ENCODE assay signal across 8 cellular contexts in genomic region chr6:36985963-36986703, GRCh38. TPM values are rescaled to one million over a fixed set of nuclear protein-coding genes. Genes with fewer than 3 reads are reported as not detected.
A peak's percentile ranks its signal among the peaks of the same experiment; 100 is the strongest.
DNase-seq lines count a peak whose midpoint lies in the region; ATAC-seq and TF ChIP-seq lines count a peak whose summit lies in the region.

A gene with protein sequence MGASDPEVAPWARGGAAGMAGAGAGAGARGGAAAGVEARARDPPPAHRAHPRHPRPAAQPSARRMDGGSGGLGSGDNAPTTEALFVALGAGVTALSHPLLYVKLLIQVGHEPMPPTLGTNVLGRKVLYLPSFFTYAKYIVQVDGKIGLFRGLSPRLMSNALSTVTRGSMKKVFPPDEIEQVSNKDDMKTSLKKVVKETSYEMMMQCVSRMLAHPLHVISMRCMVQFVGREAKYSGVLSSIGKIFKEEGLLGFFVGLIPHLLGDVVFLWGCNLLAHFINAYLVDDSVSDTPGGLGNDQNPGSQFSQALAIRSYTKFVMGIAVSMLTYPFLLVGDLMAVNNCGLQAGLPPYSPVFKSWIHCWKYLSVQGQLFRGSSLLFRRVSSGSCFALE (minus strand): TSS chr6:36986196. CDS start chr6:36986173, 23 bp downstream.

- H3K9me3 ChIP-seq in trophoblast cell (ENCODE audit: insufficient read depth, low read depth, low read length) = no peaks in the 10 kb centered on the region
- H3K9me3 ChIP-seq in tibial nerve = no peaks in the 10 kb centered on the region

- H3K9ac ChIP-seq in trophoblast cell (ENCODE audit: low read length) = peak within 1 kb of the TSS; percentile 98

- peak within 1 kb of the TSS; percentile 60 for H2AK5ac ChIP-seq in trophoblast cell (ENCODE audit: low read length)

- peak within 1 kb of the TSS; percentile 77 for H2AFZ ChIP-seq in trophoblast cell (ENCODE audit: insufficient read depth, low read length, poor library complexity)

- H3K4ac ChIP-seq in trophoblast cell (ENCODE audit: low read depth, low read length) = peak within 1 kb of the TSS; percentile 89

- peak in 1 of 2 donors; percentile 90 for TF ChIP-seq EP300 in tibial nerve (IDR thresholded peaks at IDR 0.05)

- DNase-seq in GM12865 (ENCODE audit: low read depth) (peak; percentile 95), NCI-H1092 (lab: John Stamatoyannopoulos, UW) (peak; percentile 74), SW 1271 (lab: John Stamatoyannopoulos, UW) (peak; percentile 61 to 86), Right ventricle myocardium superior (peak; percentile 94), trophoblast cell (peak; percentile 80 to 97), tibial nerve (ENCODE audit: low spot score in 2 of 2) (peak; percentile 82)
- DNase-seq in activated naive CD8-positive, alpha-beta T cell treated with anti-CD3 and anti-CD28 coated beads, Interleukin-2, amount 50 U/mL, for 16 hours (ENCODE audit: low read depth, low spot score) = peak; percentile 61

- H3K23ac ChIP-seq in trophoblast cell (ENCODE audit: low read length) = no peak within 1 kb of the TSS

- H3K79me1 ChIP-seq in trophoblast cell (ENCODE audit: low read length) = peaks cover 15% of the 10 kb centered on the region

- H3K4me1 ChIP-seq in trophoblast cell (ENCODE audit: control insufficient read depth in 1 of 2, insufficient read depth in 2 of 2, low read length in 2 of 2) (peaks cover 5 to 12% of the 10 kb centered on the region in 2 experiments), tibial nerve (peaks cover 0 to 51% (median 25%) of the 10 kb centered on the region in 4 donors)

- peak within 1 kb of the TSS; percentile 74 for H3K14ac ChIP-seq in trophoblast cell (ENCODE audit: low read length)

- TF ChIP-seq CTCF in GM12865 (IDR thresholded peaks at IDR 0.05; ENCODE audit: insufficient read depth, low read depth, low read length, missing control alignments) = no peak
- peak in 2 of 5 experiments; percentile 55 to 62 for TF ChIP-seq CTCF in tibial nerve (IDR thresholded peaks at IDR 0.05)

- H2BK5ac ChIP-seq in trophoblast cell (ENCODE audit: low read depth, low read length, poor library complexity) = peak within 1 kb of the TSS; percentile 89

- H4K91ac ChIP-seq in trophoblast cell (ENCODE audit: low read depth, low read length) = peak within 1 kb of the TSS; percentile 80

- peak within 1 kb of the TSS; percentile 92 for H4K8ac ChIP-seq in trophoblast cell (ENCODE audit: low read depth, low read length)

- H3K4me2 ChIP-seq in trophoblast cell (ENCODE audit: low read length) = peak within 1 kb of the TSS; percentile 91

- H2BK12ac ChIP-seq in trophoblast cell (ENCODE audit: low read length) = no peak within 1 kb of the TSS

- H3K36me3 ChIP-seq in trophoblast cell (ENCODE audit: control insufficient read depth in 1 of 2, insufficient read depth in 2 of 2, low read length in 2 of 2) = peaks cover 3 to 7% of the 10 kb centered on the region in 2 experiments
- H3K36me3 ChIP-seq in tibial nerve = peaks cover 0 to 4% (median 0%) of the 10 kb centered on the region in 3 donors

- H3K27me3 ChIP-seq in trophoblast cell (ENCODE audit: insufficient read depth, low read length) (no peaks in the 10 kb centered on the region), tibial nerve (no peaks in the 10 kb centered on the region)

- intact Hi-C loops in Right ventricle myocardium superior (cut with DNase I) = no loop called here

- H2BK120ac ChIP-seq in trophoblast cell (ENCODE audit: insufficient read depth, low read length, poor library complexity) = peak within 1 kb of the TSS; percentile 65

- H3K18ac ChIP-seq in trophoblast cell (ENCODE audit: low read length) = peak within 1 kb of the TSS; percentile 78

- peak; percentile 86 to 96 for TF ChIP-seq POLR2A in tibial nerve (IDR thresholded peaks at IDR 0.05)

- H3K4me3 ChIP-seq in GM12865 (ENCODE audit: low read depth, low read length) = peak within 1 kb of the TSS; percentile 98
- H3K4me3 ChIP-seq in trophoblast cell (ENCODE audit: low read depth, low read length) = peak within 1 kb of the TSS; percentile 99
- peak within 1 kb of the TSS; percentile 90 to 100 (median 93) for H3K4me3 ChIP-seq in tibial nerve

- ATAC-seq in HG02610 (IDR thresholded peaks at IDR 0.05; ENCODE audit: unreplicated experiment) (peak; percentile 85), Right ventricle myocardium superior (ENCODE audit: poor library complexity) (peak; percentile 97)

- no CpG with 5 or more reads among the region's 90 CpGs for WGBS in trophoblast cell (ENCODE audit: extremely low coverage, insufficient coverage, insufficient read length)
- 1 to 2% methylated on average over 24 to 45 of the region's 90 CpGs for WGBS in tibial nerve, 2 donors

- peaks cover 29% of the 10 kb centered on the region for H3K79me2 ChIP-seq in trophoblast cell (ENCODE audit: control insufficient read depth, insufficient read depth, low read length, poor library complexity)

- H3K27ac ChIP-seq in trophoblast cell (ENCODE audit: low read depth, low read length) = peak within 1 kb of the TSS; percentile 65
- H3K27ac ChIP-seq in tibial nerve = peak within 1 kb of the TSS; percentile 91 to 98 (median 98)

- peak within 1 kb of the TSS; percentile 39 for H4K12ac ChIP-seq in trophoblast cell (ENCODE audit: low read depth, low read length)

RNA-seq across cellular contexts. Expression of the gene that starts here (rescaled TPM):
- total RNA-seq in Right ventricle myocardium superior (205 TPM), tibial nerve (100 to 1,000 TPM; 277 to 347 (median 301) TPM)
- 96.9 and 97.4 TPM in 2 replicates for polyA plus RNA-seq in trophoblast cell (2013)

Comparison
In these comparisons a context has a peak if more than half of its experiments do, and no peak if none do; other contexts are left out.
1. Peak in every context shown above with its lines: DNase-seq, ATAC-seq, H3K4me3 ChIP-seq and H3K27ac ChIP-seq.